In the genomic region with DNA sequence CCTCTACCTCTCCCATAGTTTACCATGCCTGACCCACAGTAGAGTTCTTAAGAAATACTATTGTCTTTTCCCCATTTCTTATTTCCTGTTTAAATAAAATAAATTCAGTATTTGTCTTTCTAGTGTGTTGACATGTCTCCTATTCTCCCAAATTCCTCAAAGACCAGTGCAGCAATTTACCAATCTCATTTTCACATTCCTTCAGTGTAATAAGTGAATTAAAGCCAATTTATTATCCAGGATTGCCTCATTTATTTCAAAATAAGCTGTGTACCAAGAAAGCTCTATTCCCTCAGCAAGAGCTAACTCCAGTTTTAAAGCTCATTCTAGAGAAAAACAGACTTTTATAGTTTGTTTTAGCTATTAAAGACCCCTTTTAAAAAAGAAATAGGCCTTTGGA, we compare ENCODE assay signal across 26 cellular contexts.
"Had no signal": no experiment of that assay in that cellular context is flagged by ENCODE, and none has a peak within 500 bp of the region (broad histone marks: within the 10 kb centered on the region; RNA-seq: fewer than 3 reads in every experiment).

No MANE protein-coding gene starts in this region.

- H3K27me3 Mint-ChIP-seq: activated naive CD8-positive, alpha-beta T cell treated with anti-CD3 and anti-CD28 coated beads for 36 hours; naive thymus-derived CD4-positive, alpha-beta T cell; stimulated activated naive CD8-positive, alpha-beta T cell treated with anti-CD3 and anti-CD28 coated beads, Interleukin-15, Interleukin-2, amounts not matched to agents 100 ng/mL and 50 ng/mL, for 24 hours; type B pancreatic cell had no signal

- H3K36me3 Mint-ChIP-seq: stimulated activated effector memory CD8-positive, alpha-beta T cell treated with anti-CD3 and anti-CD28 coated beads, Interleukin-12 subunit alpha, Interleukin-12 subunit beta, amount 100 ng/mL, for 72 hours; type B pancreatic cell had no signal

- H3K36me3 ChIP-seq: right lobe of liver, uterus had no signal

- FAIRE-seq: endothelial cell of umbilical vein, keratinocyte had no signal

- H3K4me1 ChIP-seq: right lobe of liver, uterus had no signal

- H3K9me3 Mint-ChIP-seq: activated naive CD4-positive, alpha-beta T cell treated with anti-CD3 and anti-CD28 coated beads for 36 hours; activated naive CD8-positive, alpha-beta T cell treated with anti-CD3 and anti-CD28 coated beads for 36 hours; activated T-helper 1 cell treated with anti-CD3 and anti-CD28 coated beads, Interleukin-12 subunit alpha, Interleukin-12 subunit beta, Interleukin-2, Interleukin-4 antibody, amounts not matched to agents 30 ng/mL and 10 ng/mL and 1 ng/mL, durations not matched to agents 14 hours and 24 hours and 36 hours; naive thymus-derived CD4-positive, alpha-beta T cell; stimulated activated effector memory CD8-positive, alpha-beta T cell treated with anti-CD3 and anti-CD28 coated beads, Interleukin-12 subunit alpha, Interleukin-12 subunit beta, amount 100 ng/mL, for 72 hours; stimulated activated naive CD8-positive, alpha-beta T cell treated with anti-CD3 and anti-CD28 coated beads, Interleukin-15, Interleukin-2, amounts not matched to agents 100 ng/mL and 50 ng/mL, for 24 hours; type B pancreatic cell had no signal

- DNase-seq: activated CD4-positive, alpha-beta T cell treated with anti-CD3 and anti-CD28 coated beads for 4 hours; activated CD4-positive, alpha-beta T cell treated with anti-CD3 and anti-CD28 coated beads, Interleukin-2, amount 50 U/mL, for 4 hours; activated CD4-positive, CD25-positive, alpha-beta regulatory T cell; activated effector memory CD4-positive, alpha-beta T cell treated with anti-CD3 and anti-CD28 coated beads, Interleukin-2, amount 50 U/mL, for 16 hours; activated naive CD4-positive, alpha-beta T cell treated with anti-CD3 and anti-CD28 coated beads for 36 hours; activated naive CD8-positive, alpha-beta T cell treated with anti-CD3 and anti-CD28 coated beads for 36 hours; activated T-cell treated with anti-CD3 and anti-CD28 coated beads for 4 hours; amniotic stem cell; central memory CD4-positive, alpha-beta T cell; head of caudate nucleus; hippocampal formation; left cardiac atrium; midbrain; naive thymus-derived CD4-positive, alpha-beta T cell; right lobe of liver; stimulated activated CD4-positive, alpha-beta T cell treated with anti-CD3 and anti-CD28 coated beads, Interleukin-12 subunit alpha, Interleukin-12 subunit beta, amount 100 ng/mL, for 4 hours; stimulated activated CD4-positive, alpha-beta T cell treated with anti-CD3 and anti-CD28 coated beads, Interleukin-4, amount 100 ng/mL, for 24 hours; T-helper 1 cell; uterus had no signal

- H3K4me3 Mint-ChIP-seq: activated naive CD4-positive, alpha-beta T cell treated with anti-CD3 and anti-CD28 coated beads for 36 hours; activated naive CD8-positive, alpha-beta T cell treated with anti-CD3 and anti-CD28 coated beads for 36 hours; activated T-helper 1 cell treated with anti-CD3 and anti-CD28 coated beads, Interleukin-12 subunit alpha, Interleukin-12 subunit beta, Interleukin-2, Interleukin-4 antibody, amounts not matched to agents 30 ng/mL and 10 ng/mL and 1 ng/mL, durations not matched to agents 14 hours and 24 hours and 36 hours; stimulated activated effector memory CD8-positive, alpha-beta T cell treated with anti-CD3 and anti-CD28 coated beads, Interleukin-12 subunit alpha, Interleukin-12 subunit beta, amount 100 ng/mL, for 72 hours; stimulated activated naive CD8-positive, alpha-beta T cell treated with anti-CD3 and anti-CD28 coated beads, Interleukin-15, Interleukin-2, amounts not matched to agents 100 ng/mL and 50 ng/mL, for 24 hours; type B pancreatic cell had no signal

- H3K4me3 ChIP-seq: right lobe of liver, skin epidermis, uterus had no signal

- H3K27ac Mint-ChIP-seq: activated naive CD4-positive, alpha-beta T cell treated with anti-CD3 and anti-CD28 coated beads for 36 hours; activated naive CD8-positive, alpha-beta T cell treated with anti-CD3 and anti-CD28 coated beads for 36 hours; activated T-helper 1 cell treated with anti-CD3 and anti-CD28 coated beads, Interleukin-12 subunit alpha, Interleukin-12 subunit beta, Interleukin-2, Interleukin-4 antibody, amounts not matched to agents 30 ng/mL and 10 ng/mL and 1 ng/mL, durations not matched to agents 14 hours and 24 hours and 36 hours; stimulated activated effector memory CD8-positive, alpha-beta T cell treated with anti-CD3 and anti-CD28 coated beads, Interleukin-12 subunit alpha, Interleukin-12 subunit beta, amount 100 ng/mL, for 72 hours; stimulated activated naive CD8-positive, alpha-beta T cell treated with anti-CD3 and anti-CD28 coated beads, Interleukin-15, Interleukin-2, amounts not matched to agents 100 ng/mL and 50 ng/mL, for 24 hours; type B pancreatic cell had no signal

- H3K27ac ChIP-seq: right lobe of liver, skin epidermis, uterus had no signal

- H3K27me3 ChIP-seq: right lobe of liver, uterus had no signal

- H3K9me3 ChIP-seq: right lobe of liver, uterus had no signal

- ATAC-seq: naive thymus-derived CD4-positive, alpha-beta T cell; right lobe of liver; stimulated activated effector memory CD8-positive, alpha-beta T cell treated with anti-CD3 and anti-CD28 coated beads, Interleukin-12 subunit alpha, Interleukin-12 subunit beta, amount 100 ng/mL, for 72 hours had no signal
